28 cellular contexts compared by ENCODE assay signal in genomic region chr11:9072790-9073189, GRCh38. TPM values are rescaled to one million over a fixed set of nuclear protein-coding genes. Genes with fewer than 3 reads are reported as not detected.
"Had no signal": no experiment of that assay in that cellular context is flagged by ENCODE, and none has a peak within 500 bp of the region (broad histone marks: within the 10 kb centered on the region; RNA-seq: fewer than 3 reads in every experiment).

No MANE protein-coding gene starts in this region.

- H3K36me3 Mint-ChIP-seq: mesothelial cell of epicardium; naive B cell; natural killer cell treated with Interleukin-12 subunit alpha and Interleukin-12 subunit beta and Interleukin-15 and Interleukin-18, amount 100 ng/mL, for 72 hours; stimulated activated naive B cell treated with anti-CD40 and anti-IgM and Interleukin-4, amounts not matched to agents 10 μg/mL and 1 μg/mL and 100 μg/mL, for 72 hours had no signal

- H3K27me3 ChIP-seq: left lung, pancreas, right lobe of liver, stomach, testis, thyroid gland, transverse colon, uterus had no signal

- H3K4me1 Mint-ChIP-seq: naive B cell; stimulated activated naive B cell treated with anti-CD40 and anti-IgM and Interleukin-4, amounts not matched to agents 10 μg/mL and 1 μg/mL and 100 μg/mL, for 72 hours had no signal

- H3K27ac Mint-ChIP-seq: mesothelial cell of epicardium; naive B cell; natural killer cell treated with Interleukin-12 subunit alpha and Interleukin-12 subunit beta and Interleukin-15 and Interleukin-18, amount 100 ng/mL, for 72 hours; stimulated activated naive B cell treated with anti-CD40 and anti-IgM and Interleukin-4, amounts not matched to agents 10 μg/mL and 1 μg/mL and 100 μg/mL, for 72 hours had no signal

- DNase-seq: hippocampal formation; kidney; left colon; left lung; lower lobe of right lung; mammary epithelial cell; mesenchymal stem cell; naive B cell; nucleus accumbens; pancreas; posterior cingulate gyrus; psoas muscle; right lobe of liver; stimulated activated CD4-positive, alpha-beta T cell treated with anti-CD3 and anti-CD28 coated beads, Interleukin-12 subunit alpha, Interleukin-12 subunit beta, amount 100 ng/mL, for 4 hours; stimulated activated CD4-positive, alpha-beta T cell treated with anti-CD3 and anti-CD28 coated beads, Interleukin-15, amount 100 ng/mL, for 24 hours; stimulated activated CD4-positive, alpha-beta T cell treated with anti-CD3 and anti-CD28 coated beads, Interleukin-2, amount 100 ng/mL, for 24 hours; stimulated activated CD4-positive, alpha-beta T cell treated with anti-CD3 and anti-CD28 coated beads, Interleukin-4, amount 100 ng/mL, for 1 hour; stimulated activated naive B cell treated with anti-CD40 and anti-IgM and Interleukin-4, amounts not matched to agents 10 μg/mL and 1 μg/mL and 100 μg/mL, for 72 hours; stimulated activated naive CD8-positive, alpha-beta T cell treated with anti-CD3 and anti-CD28 coated beads, Interleukin-15, Interleukin-2, amounts not matched to agents 100 U/mL and 50 U/mL, for 24 hours; stomach; testis; thyroid gland; transverse colon; uterus had no signal

- H3K9me3 Mint-ChIP-seq: mesothelial cell of epicardium; naive B cell; natural killer cell treated with Interleukin-12 subunit alpha and Interleukin-12 subunit beta and Interleukin-15 and Interleukin-18, amount 100 ng/mL, for 72 hours; stimulated activated naive B cell treated with anti-CD40 and anti-IgM and Interleukin-4, amounts not matched to agents 10 μg/mL and 1 μg/mL and 100 μg/mL, for 72 hours had no signal

- H3K4me3 ChIP-seq: left lung, lower lobe of right lung, pancreas, psoas muscle, right lobe of liver, skin epidermis, stomach, testis, thyroid gland, transverse colon, uterus had no signal

- ATAC-seq: left colon; left lung; lower lobe of right lung; natural killer cell treated with Interleukin-12 subunit alpha and Interleukin-12 subunit beta and Interleukin-15 and Interleukin-18, amount 100 ng/mL, for 72 hours; pancreas; psoas muscle; right lobe of liver; stimulated activated naive B cell treated with anti-CD40 and anti-IgM and Interleukin-4, amounts not matched to agents 10 μg/mL and 1 μg/mL and 100 μg/mL, for 72 hours; stimulated activated naive CD8-positive, alpha-beta T cell treated with anti-CD3 and anti-CD28 coated beads, Interleukin-15, Interleukin-2, amounts not matched to agents 100 U/mL and 50 U/mL, for 24 hours had no signal

- H3K4me1 ChIP-seq: left lung, lower lobe of right lung, psoas muscle, right lobe of liver, testis, uterus had no signal

- H3K27ac ChIP-seq: left lung, lower lobe of right lung, pancreas, psoas muscle, right lobe of liver, skin epidermis, stomach, testis, thyroid gland, transverse colon, uterus had no signal

- H3K4me3 Mint-ChIP-seq: mesothelial cell of epicardium; naive B cell; natural killer cell treated with Interleukin-12 subunit alpha and Interleukin-12 subunit beta and Interleukin-15 and Interleukin-18, amount 100 ng/mL, for 72 hours; stimulated activated naive B cell treated with anti-CD40 and anti-IgM and Interleukin-4, amounts not matched to agents 10 μg/mL and 1 μg/mL and 100 μg/mL, for 72 hours had no signal

- H3K9me3 ChIP-seq: left lung, lower lobe of right lung, pancreas, psoas muscle, right lobe of liver, stomach, testis, thyroid gland, transverse colon, uterus had no signal

- H3K36me3 ChIP-seq: left lung, lower lobe of right lung, pancreas, right lobe of liver, thyroid gland, transverse colon, uterus had no signal

RNA-seq across cellular contexts. Expression of gene SCUBE2, which starts 18.6 kb away (rescaled TPM):
- total RNA-seq: mononuclear cell had no signal
